In genomic region chr10:96646774-96647173, GRCh38 we compare ENCODE assay signal across 18 cellular contexts. TPM values are rescaled to one million over a fixed set of nuclear protein-coding genes. Genes with fewer than 3 reads are reported as not detected.
DNase-seq lines count a peak whose midpoint lies in the region; ATAC-seq and TF ChIP-seq lines count a peak whose summit lies in the region.
"Had no signal": no experiment of that assay in that cellular context is flagged by ENCODE, and none has a peak within 500 bp of the region (broad histone marks: within the 10 kb centered on the region; RNA-seq: fewer than 3 reads in every experiment).

No MANE protein-coding gene starts in this region.

- no peaks in the 10 kb centered on the region for H3K9me3 Mint-ChIP-seq in CD4-positive, CD25-positive, alpha-beta regulatory T cell
- no peaks in the 10 kb centered on the region for H3K9me3 Mint-ChIP-seq in naive B cell
- H3K9me3 Mint-ChIP-seq: T-helper 1 cell treated with Interleukin-12 subunit alpha and Interleukin-12 subunit beta and Interleukin-4 antibody, amounts not matched to agents 30 μg/mL and 1 μg/mL, for 36 hours had no signal

- no peaks in the 10 kb centered on the region for H3K27me3 ChIP-seq in CD4-positive, CD25-positive, alpha-beta regulatory T cell (ENCODE audit: control insufficient read depth, insufficient read depth, low read length)
- H3K27me3 ChIP-seq in HL-60 (ENCODE audit: insufficient read depth, poor library complexity, severe bottlenecking) = no peaks in the 10 kb centered on the region
- H3K27me3 ChIP-seq: stomach had no signal

- H3K27ac Mint-ChIP-seq in CD4-positive, CD25-positive, alpha-beta regulatory T cell = peak overlapping the region in 2 of 3 donors; percentile 10 to 64
- H3K27ac Mint-ChIP-seq in T-helper 17 cell (peak overlapping the region; percentile 82), naive B cell (peak overlapping the region; percentile 4 to 98 (median 90))

- no peak for TF ChIP-seq CTCF in HL-60 (IDR thresholded peaks at IDR 0.05; ENCODE audit: insufficient read depth, low read length)

- H3K4me3 Mint-ChIP-seq in CD4-positive, CD25-positive, alpha-beta regulatory T cell = no peak overlapping the region
- peak overlapping the region; percentile 81 for H3K4me3 Mint-ChIP-seq in T-helper 17 cell
- peak overlapping the region in 1 of 8 donors; percentile 16 for H3K4me3 Mint-ChIP-seq in naive B cell
- H3K4me3 Mint-ChIP-seq: T-helper 1 cell treated with Interleukin-12 subunit alpha and Interleukin-12 subunit beta and Interleukin-4 antibody, amounts not matched to agents 30 μg/mL and 1 μg/mL, for 36 hours had no signal

- no peak overlapping the region for H3K27ac ChIP-seq in CD4-positive, CD25-positive, alpha-beta regulatory T cell (ENCODE audit: insufficient read depth, low read length, poor library complexity, severe bottlenecking)
- peak overlapping the region; percentile 3 for H3K27ac ChIP-seq in HL-60 (replicated peaks)
- H3K27ac ChIP-seq: epithelial cell of prostate had no signal

- no peaks in the 10 kb centered on the region for H3K36me3 Mint-ChIP-seq in CD4-positive, CD25-positive, alpha-beta regulatory T cell
- H3K36me3 Mint-ChIP-seq in T-helper 17 cell (ENCODE audit: low read depth) (no peaks in the 10 kb centered on the region), naive B cell (peaks cover 37 to 40% of the 10 kb centered on the region in 2 donors)

- H3K4me1 Mint-ChIP-seq in CD4-positive, CD25-positive, alpha-beta regulatory T cell = peaks cover 0 to 15% (median 6%) of the 10 kb centered on the region in 4 donors
- H3K4me1 Mint-ChIP-seq in T-helper 17 cell = peaks cover 16% of the 10 kb centered on the region
- H3K4me1 Mint-ChIP-seq in naive B cell = peaks cover 51 to 79% (median 61%) of the 10 kb centered on the region in 3 donors

- H3K9me3 ChIP-seq in CD4-positive, CD25-positive, alpha-beta regulatory T cell (ENCODE audit: control insufficient read depth in 2 of 2, low read length in 2 of 2) = no peaks in the 10 kb centered on the region
- no peaks in the 10 kb centered on the region for H3K9me3 ChIP-seq in T-helper 17 cell (ENCODE audit: control insufficient read depth, low read length, poor library complexity, severe bottlenecking)
- H3K9me3 ChIP-seq: stomach had no signal

- H3K27me3 Mint-ChIP-seq in CD4-positive, CD25-positive, alpha-beta regulatory T cell = no peaks in the 10 kb centered on the region
- H3K27me3 Mint-ChIP-seq in T-helper 17 cell (peaks cover 4% of the 10 kb centered on the region), naive B cell (no peaks in the 10 kb centered on the region)

- H3K36me3 ChIP-seq in CD4-positive, CD25-positive, alpha-beta regulatory T cell (ENCODE audit: control insufficient read depth, insufficient read depth, low read length) = no peaks in the 10 kb centered on the region

- H3K4me3 ChIP-seq in CD4-positive, CD25-positive, alpha-beta regulatory T cell (ENCODE audit: low read depth, low read length) = no peak overlapping the region
- no peak overlapping the region for H3K4me3 ChIP-seq in HL-60 (replicated peaks; ENCODE audit: insufficient read depth, low read length)
- H3K4me3 ChIP-seq: skin epidermis, stomach had no signal

- DNase-seq in CD4-positive, CD25-positive, alpha-beta regulatory T cell = no peak
- DNase-seq in HL-60 (ENCODE audit: low read depth in 1 of 2, low spot score in 1 of 2) (peak in 1 of 2 experiments; percentile 44), T-helper 17 cell (no peak), naive B cell (no peak), cortex of kidney (lab: John Stamatoyannopoulos, UW) (no peak), NCI-H128 (lab: John Stamatoyannopoulos, UW; ENCODE audit: unreplicated experiment) (no peak)
- no peak for DNase-seq in activated CD4-positive, alpha-beta T cell treated with anti-CD3 and anti-CD28 coated beads for 1 hour
- DNase-seq: activated CD4-positive, CD25-positive, alpha-beta regulatory T cell treated with anti-CD3 and anti-CD28 coated beads, Interleukin-2, amount 50 U/mL, for 72 hours; activated T-cell treated with anti-CD3 and anti-CD28 coated beads, Interleukin-2, amount 50 U/mL, for 48 hours; KBM-7; midbrain; NCI-H187 treated with DMSO at 0.1 percent for 48 hours; NCI-H510A; stomach had no signal

- H3K4me1 ChIP-seq in CD4-positive, CD25-positive, alpha-beta regulatory T cell (ENCODE audit: control insufficient read depth, insufficient read depth, low read length, poor library complexity, severe bottlenecking) = peaks cover 4% of the 10 kb centered on the region

- ATAC-seq in CD4-positive, CD25-positive, alpha-beta regulatory T cell (ENCODE audit: low read depth in 2 of 2) = no peak
- ATAC-seq in T-helper 17 cell (no peak), naive B cell (ENCODE audit: low read depth in 2 of 2) (no peak), GM21447 (IDR thresholded peaks at IDR 0.05; ENCODE audit: unreplicated experiment) (no peak)

RNA-seq across cellular contexts. Expression of gene TM9SF3, which starts 60.0 kb away (rescaled TPM):
- total RNA-seq in CD4-positive, CD25-positive, alpha-beta regulatory T cell = 82.8 TPM
- polyA plus RNA-seq in CD4-positive, CD25-positive, alpha-beta regulatory T cell = 10 to 100 TPM; 59.9 to 71.0 (median 69.3) TPM
- total RNA-seq in T-helper 17 cell = 10 to 100 TPM; 94.3 to 94.5 TPM
- polyA plus RNA-seq in naive B cell (ENCODE audit: low read depth in 6 of 6) = 10 to 100 TPM; 36.7 to 68.0 (median 45.8) TPM

Comparison
In these comparisons a context has a peak if more than half of its experiments do, and no peak if none do; other contexts are left out.
1. H3K27ac Mint-ChIP-seq: peak in every context shown above with its lines; median percentile 90 in naive B cell; 82 in T-helper 17 cell; 37 in CD4-positive, CD25-positive, alpha-beta regulatory T cell.